ENCODE assay signal across 19 cellular contexts in the genomic region with DNA sequence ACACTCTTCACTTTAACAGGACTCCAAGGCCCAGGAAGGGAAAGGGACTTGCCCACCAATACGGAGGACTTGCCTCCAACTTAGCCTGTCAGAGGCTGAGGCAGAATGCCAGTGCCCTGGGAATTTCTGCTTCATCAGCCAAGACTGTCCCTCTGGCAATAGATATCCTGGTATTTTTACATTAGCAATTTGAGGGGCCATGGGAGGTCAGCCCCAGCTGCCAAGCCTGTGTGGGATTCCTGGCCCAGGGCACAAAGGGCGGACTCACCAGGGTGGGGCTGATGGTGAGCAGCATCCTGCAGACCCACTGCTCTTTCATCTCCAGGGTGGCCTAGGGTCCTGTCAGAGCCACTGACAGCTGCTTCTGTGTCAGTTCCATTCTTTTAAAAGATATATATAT.
DNase-seq lines count a peak whose midpoint lies in the region; ATAC-seq and TF ChIP-seq lines count a peak whose summit lies in the region.
"Had no signal": no experiment of that assay in that cellular context is flagged by ENCODE, and none has a peak within 500 bp of the region (broad histone marks: within the 10 kb centered on the region; RNA-seq: fewer than 3 reads in every experiment).

No MANE protein-coding gene starts in this region.

- 42 to 68% (median 55%) methylated on average over 2 of the region's 2 CpGs for WGBS in heart left ventricle, 4 donors
- whole genome bisulfite sequencing in trophoblast cell (ENCODE audit: extremely low coverage, insufficient coverage, insufficient read length) = no CpG with 5 or more reads among the region's 2 CpGs

- H2BK12ac ChIP-seq in trophoblast cell (ENCODE audit: low read length) = no peak overlapping the region

- H3K4me3 Mint-ChIP-seq in chondrocyte (ENCODE audit: unreplicated experiment) = no peak overlapping the region
- H3K4me3 Mint-ChIP-seq: CD8-positive, alpha-beta memory T cell; HFFc6 had no signal

- H2AK5ac ChIP-seq in trophoblast cell (ENCODE audit: low read length) = no peak overlapping the region

- H3K18ac ChIP-seq in trophoblast cell (ENCODE audit: low read length) = no peak overlapping the region

- H3K9me3 ChIP-seq in HUES48 (ENCODE audit: control insufficient read depth, insufficient read depth, low read length) = no peaks in the 10 kb centered on the region
- H3K9me3 ChIP-seq in heart left ventricle = peaks cover 0 to 24% (median 11%) of the 10 kb centered on the region in 12 donors
- no peaks in the 10 kb centered on the region for H3K9me3 ChIP-seq in trophoblast cell (ENCODE audit: insufficient read depth, low read depth, low read length)

- H3K27me3 ChIP-seq in HUES48 (ENCODE audit: control insufficient read depth, insufficient read depth, low read length) = no peaks in the 10 kb centered on the region
- H3K27me3 ChIP-seq in heart left ventricle = no peaks in the 10 kb centered on the region
- no peaks in the 10 kb centered on the region for H3K27me3 ChIP-seq in trophoblast cell (ENCODE audit: insufficient read depth, low read length)

- H3K23ac ChIP-seq in trophoblast cell (ENCODE audit: low read length) = no peak overlapping the region

- no peak overlapping the region for H3K4ac ChIP-seq in trophoblast cell (ENCODE audit: low read depth, low read length)

- no peak overlapping the region for H4K91ac ChIP-seq in trophoblast cell (ENCODE audit: low read depth, low read length)

- peaks cover 6% of the 10 kb centered on the region for H3K4me1 Mint-ChIP-seq in chondrocyte (ENCODE audit: low read depth)
- H3K4me1 Mint-ChIP-seq: CD8-positive, alpha-beta memory T cell had no signal

- H3K79me2 ChIP-seq in trophoblast cell (ENCODE audit: control insufficient read depth, insufficient read depth, low read length, poor library complexity) = no peaks in the 10 kb centered on the region

- H4K8ac ChIP-seq in trophoblast cell (ENCODE audit: low read depth, low read length) = no peak overlapping the region

- peaks cover 6% of the 10 kb centered on the region for H3K79me1 ChIP-seq in trophoblast cell (ENCODE audit: low read length)

- TF ChIP-seq CTCF in heart left ventricle (IDR thresholded peaks at IDR 0.05) (no peak), chondrocyte (IDR thresholded peaks at IDR 0.05) (no peak)

- no peak overlapping the region for H2BK5ac ChIP-seq in trophoblast cell (ENCODE audit: low read depth, low read length, poor library complexity)

- H3K36me3 Mint-ChIP-seq in chondrocyte (ENCODE audit: low read depth) = peaks cover 3% of the 10 kb centered on the region
- H3K36me3 Mint-ChIP-seq: CD8-positive, alpha-beta memory T cell had no signal

- H3K27ac ChIP-seq in HUES48 (ENCODE audit: low read depth, low read length) (peak overlapping the region; percentile 28), heart left ventricle (peak overlapping the region in 1 of 12 donors; percentile 43), trophoblast cell (ENCODE audit: low read depth, low read length) (no peak overlapping the region)
- H3K27ac ChIP-seq: HL-60 had no signal

- no peak overlapping the region for H3K4me2 ChIP-seq in trophoblast cell (ENCODE audit: low read length)

- H3K36me3 ChIP-seq in HUES48 (ENCODE audit: control insufficient read depth, insufficient read depth, low read length) (no peaks in the 10 kb centered on the region), heart left ventricle (no peaks in the 10 kb centered on the region), trophoblast cell (ENCODE audit: control insufficient read depth in 1 of 2, insufficient read depth in 2 of 2, low read length in 2 of 2) (no peaks in the 10 kb centered on the region)

- peaks cover 9% of the 10 kb centered on the region for H3K9me3 Mint-ChIP-seq in chondrocyte (ENCODE audit: low read depth)
- H3K9me3 Mint-ChIP-seq: HFFc6 had no signal

- peaks cover 4% of the 10 kb centered on the region; the same call in 1 of the 2 replicates for H3K4me1 ChIP-seq in HUES48 (ENCODE audit: control insufficient read depth, insufficient read depth, low read length)
- peaks cover 0 to 26% (median 4%) of the 10 kb centered on the region in 12 donors for H3K4me1 ChIP-seq in heart left ventricle
- peaks cover 11 to 12% of the 10 kb centered on the region in 2 experiments for H3K4me1 ChIP-seq in trophoblast cell (ENCODE audit: control insufficient read depth in 1 of 2, insufficient read depth in 2 of 2, low read length in 2 of 2)

- H2AFZ ChIP-seq in trophoblast cell (ENCODE audit: insufficient read depth, low read length, poor library complexity) = no peak overlapping the region

- intact Hi-C loops in heart left ventricle (cut with DNase I) = no loop called here

- TF ChIP-seq POLR2A in heart left ventricle (IDR thresholded peaks at IDR 0.05) (no peak), GM18505 (IDR thresholded peaks at IDR 0.05; ENCODE audit: borderline replicate concordance, extremely low read depth, insufficient read depth, insufficient read length) (no peak)

- H4K12ac ChIP-seq in trophoblast cell (ENCODE audit: low read depth, low read length) = no peak overlapping the region

- H3K9ac ChIP-seq in HUES48 (ENCODE audit: low read depth, low read length) (no peak overlapping the region), trophoblast cell (ENCODE audit: low read length) (no peak overlapping the region)

- no peaks in the 10 kb centered on the region for H3K27me3 Mint-ChIP-seq in chondrocyte (ENCODE audit: low read depth)

- no peak overlapping the region for H3K27ac Mint-ChIP-seq in chondrocyte (ENCODE audit: unreplicated experiment)
- H3K27ac Mint-ChIP-seq: CD8-positive, alpha-beta memory T cell; HFFc6 had no signal

- H3K4me3 ChIP-seq in HUES48 (ENCODE audit: low read depth, low read length) (no peak overlapping the region), heart left ventricle (no peak overlapping the region), trophoblast cell (ENCODE audit: low read depth, low read length) (peak overlapping the region; percentile 49)

- ATAC-seq in heart left ventricle (peak in 3 of 4 donors; percentile 27 to 57 (median 29)), GM18505 (IDR thresholded peaks at IDR 0.05; ENCODE audit: unreplicated experiment) (no peak)
- ATAC-seq: Panc1, SK-N-SH treated with all-trans-retinoic acid at 6 μM for 48 hours had no signal

- DNase-seq in EH (ENCODE audit: low read depth) (peak; percentile 15), heart left ventricle (no peak), trophoblast cell (no peak), nucleus accumbens (lab: John Stamatoyannopoulos, UW) (no peak), chondrocyte (ENCODE audit: low spot score) (no peak)
- DNase-seq: C1 segment of cervical spinal cord; CD8-positive, alpha-beta memory T cell; DMS79; HFFc6; KBM-7; NCI-H1105; NCI-H2081; NCI-H2171 treated with DMSO at 0.1 percent for 48 hours; SHP77 had no signal

- no peak overlapping the region for H3K14ac ChIP-seq in trophoblast cell (ENCODE audit: low read length)

- no peak overlapping the region for H2BK120ac ChIP-seq in trophoblast cell (ENCODE audit: insufficient read depth, low read length, poor library complexity)
